ENCODE assay signal across 12 cellular contexts in the genomic region with DNA sequence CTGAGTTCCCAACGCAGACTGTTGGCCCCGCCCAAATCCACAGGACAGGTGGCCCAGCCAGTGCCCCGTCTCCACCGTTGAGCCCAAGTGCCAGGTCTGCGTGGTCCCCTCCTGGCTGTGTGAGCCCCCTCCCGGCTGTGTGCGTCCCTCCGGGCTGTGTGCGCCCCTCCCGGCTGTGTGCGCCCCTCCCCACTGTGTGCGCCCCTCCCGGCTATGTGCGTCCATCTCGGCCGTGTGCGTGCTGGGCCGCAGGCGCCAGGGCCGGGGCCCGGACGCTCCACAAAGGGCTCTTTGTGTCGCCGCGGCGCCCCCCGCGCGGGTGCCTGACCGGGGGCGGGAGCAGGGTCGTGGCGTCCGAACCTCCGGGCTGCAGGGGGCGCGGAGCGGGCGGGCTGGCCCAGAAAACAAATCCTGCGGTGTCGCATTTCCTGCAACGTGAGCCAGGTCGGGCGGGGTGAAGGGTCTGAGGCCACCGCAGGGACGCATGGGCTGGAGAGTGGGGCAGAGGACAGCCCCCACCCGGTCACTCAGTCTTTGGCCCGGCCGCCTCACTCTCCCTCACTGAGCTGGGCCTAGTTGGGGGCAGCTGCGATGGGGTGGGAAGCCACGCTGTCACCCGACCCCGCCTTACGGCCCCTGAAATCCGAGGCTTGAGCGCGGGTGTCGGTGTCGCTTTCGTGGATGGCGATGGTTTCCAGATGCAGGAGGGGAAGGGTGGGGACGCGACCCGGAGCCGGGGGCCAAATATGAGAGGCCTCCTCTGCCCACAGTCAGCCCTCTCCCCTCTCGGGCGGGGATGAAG. TPM values are rescaled to one million over a fixed set of nuclear protein-coding genes. Genes with fewer than 3 reads are reported as not detected.
DNase-seq lines count a peak whose midpoint lies in the region; ATAC-seq and TF ChIP-seq lines count a peak whose summit lies in the region.
"Had no signal": no experiment of that assay in that cellular context is flagged by ENCODE, and none has a peak within 500 bp of the region (broad histone marks: within the 10 kb centered on the region; RNA-seq: fewer than 3 reads in every experiment).

No MANE protein-coding gene starts in this region.

- H3K4me2 ChIP-seq in smooth muscle cell, result peak overlapping the region; percentile 77

- 7% methylated on average over 10 of the region's 67 CpGs; no CpG with 5 or more reads in 1 of the 2 donors for WGBS in esophagus squamous epithelium, 2 donors
- WGBS in smooth muscle cell (ENCODE audit: low lambda C conversion rate), result 6% methylated on average over 16 of the region's 67 CpGs

- H3K27ac Mint-ChIP-seq in activated CD4-positive, alpha-beta T cell treated with anti-CD3 and anti-CD28 coated beads, Interleukin-2, amount 10 ng/mL, durations not matched to agents 24 days and 14 days, result no peak overlapping the region

- no peak for TF ChIP-seq CTCF in esophagus squamous epithelium (IDR thresholded peaks at IDR 0.05)
- TF ChIP-seq CTCF in smooth muscle cell (IDR thresholded peaks at IDR 0.05; ENCODE audit: borderline replicate concordance, insufficient read depth, poor library complexity, severe bottlenecking), result no peak

- H3K4me1 ChIP-seq in esophagus squamous epithelium (peaks cover 17 to 30% (median 21%) of the 10 kb centered on the region in 3 donors), smooth muscle cell (ENCODE audit: low read depth) (peaks cover 4% of the 10 kb centered on the region)

- peak overlapping the region in 3 of 4 donors; percentile 13 to 57 (median 35) for H3K4me3 ChIP-seq in esophagus squamous epithelium
- peak overlapping the region; percentile 34 for H3K4me3 ChIP-seq in smooth muscle cell
- H3K4me3 ChIP-seq: ascending aorta, GM23248 had no signal

- H3K27ac ChIP-seq in esophagus squamous epithelium (no peak overlapping the region), smooth muscle cell (ENCODE audit: low read depth) (no peak overlapping the region)
- H3K27ac ChIP-seq: ascending aorta, gastroesophageal sphincter, GM23248 had no signal

- ATAC-seq in GM18511 (IDR thresholded peaks at IDR 0.05; ENCODE audit: unreplicated experiment), result no peak
- ATAC-seq: gastroesophageal sphincter had no signal

- no peak overlapping the region for H3K9ac ChIP-seq in smooth muscle cell (ENCODE audit: low read depth)
- H3K9ac ChIP-seq: GM23248 had no signal

- no peaks in the 10 kb centered on the region for H3K36me3 Mint-ChIP-seq in activated CD4-positive, alpha-beta T cell treated with anti-CD3 and anti-CD28 coated beads, Interleukin-2, amount 10 ng/mL, durations not matched to agents 24 days and 14 days (ENCODE audit: low read depth)

- no peak for DNase-seq in activated CD4-positive, alpha-beta T cell treated with anti-CD3 and anti-CD28 coated beads, Interleukin-2, amount 10 ng/mL, durations not matched to agents 24 days and 14 days
- DNase-seq in activated CD4-positive, alpha-beta T cell treated with anti-CD3 and anti-CD28 coated beads, Interleukin-2, amount 50 U/mL, for 48 hours, result no peak
- DNase-seq in NCI-H510A (lab: John Stamatoyannopoulos, UW), result peak; percentile 72
- DNase-seq in esophagus squamous epithelium (lab: John Stamatoyannopoulos, UW), result no peak
- no peak for DNase-seq in smooth muscle cell (lab: John Stamatoyannopoulos, UW; ENCODE audit: unreplicated experiment)
- DNase-seq in SIG-M5 treated with dmso at 0.1 percent for 504 hours (lab: John Stamatoyannopoulos, UW; ENCODE audit: unreplicated experiment), result no peak
- DNase-seq in cerebellum (ENCODE audit: low spot score), result no peak
- DNase-seq: GM23248 had no signal

- H3K36me3 ChIP-seq in esophagus squamous epithelium (peaks cover 0 to 6% (median 0%) of the 10 kb centered on the region in 3 donors), smooth muscle cell (ENCODE audit: low read depth) (no peaks in the 10 kb centered on the region)
- H3K36me3 ChIP-seq: ascending aorta, gastroesophageal sphincter had no signal

- H3K27me3 ChIP-seq in esophagus squamous epithelium (peaks cover 9 to 90% (median 17%) of the 10 kb centered on the region in 4 donors), smooth muscle cell (ENCODE audit: low read depth) (peaks cover 49% of the 10 kb centered on the region)

- H2AFZ ChIP-seq in smooth muscle cell (ENCODE audit: low read depth), result no peak overlapping the region
- H2AFZ ChIP-seq: GM23248 had no signal

- H3F3A ChIP-seq in smooth muscle cell (ENCODE audit: low read depth), result no peaks in the 10 kb centered on the region

- peak overlapping the region; percentile 21 for H3K4me3 Mint-ChIP-seq in activated CD4-positive, alpha-beta T cell treated with anti-CD3 and anti-CD28 coated beads, Interleukin-2, amount 10 ng/mL, durations not matched to agents 24 days and 14 days

- peaks cover 42% of the 10 kb centered on the region for H3K27me3 Mint-ChIP-seq in activated CD4-positive, alpha-beta T cell treated with anti-CD3 and anti-CD28 coated beads, Interleukin-2, amount 10 ng/mL, durations not matched to agents 24 days and 14 days

- H3K9me3 ChIP-seq in esophagus squamous epithelium, result no peaks in the 10 kb centered on the region
- no peaks in the 10 kb centered on the region for H3K9me3 ChIP-seq in smooth muscle cell (replicated peaks; ENCODE audit: low read depth)
- H3K9me3 ChIP-seq: ascending aorta, gastroesophageal sphincter had no signal

- no peak for TF ChIP-seq POLR2A in esophagus squamous epithelium (IDR thresholded peaks at IDR 0.05)

- peaks cover 13% of the 10 kb centered on the region for H3K4me1 Mint-ChIP-seq in activated CD4-positive, alpha-beta T cell treated with anti-CD3 and anti-CD28 coated beads, Interleukin-2, amount 10 ng/mL, durations not matched to agents 24 days and 14 days

- intact Hi-C loops in activated CD4-positive, alpha-beta T cell treated with anti-CD3 and anti-CD28 coated beads, Interleukin-2, amount 10 ng/mL, durations not matched to agents 24 days and 14 days (cut with micrococcal nuclease), result no loop called here
- intact Hi-C loops in esophagus squamous epithelium (cut with DNase I), result no loop called here

- H3K79me2 ChIP-seq in smooth muscle cell (ENCODE audit: low read depth), result no peaks in the 10 kb centered on the region

- no peaks in the 10 kb centered on the region for H3K9me3 Mint-ChIP-seq in activated CD4-positive, alpha-beta T cell treated with anti-CD3 and anti-CD28 coated beads, Interleukin-2, amount 10 ng/mL, durations not matched to agents 24 days and 14 days

- H4K20me1 ChIP-seq in smooth muscle cell (ENCODE audit: low read depth), result no peaks in the 10 kb centered on the region

RNA-seq across cellular contexts. Expression of gene TNFRSF25, which starts 18.8 kb away (rescaled TPM):
- total RNA-seq in activated CD4-positive, alpha-beta T cell treated with anti-CD3 and anti-CD28 coated beads, Interleukin-2, amount 10 ng/mL, durations not matched to agents 24 days and 14 days, result 139 and 146 TPM in 2 replicates
- total RNA-seq in esophagus squamous epithelium (10 to 100 TPM; 22.1 to 47.3 (median 34.3) TPM), smooth muscle cell (9.6 and 19.8 TPM in 2 replicates), cerebellum (9.5 TPM)
- 10.1 and 17.7 TPM in 2 replicates for polyA plus RNA-seq in smooth muscle cell

RNA-seq across cellular contexts. Expression of gene ESPN, which starts 22.6 kb away (rescaled TPM):
- 0.49 and 1.3 TPM in 2 replicates for total RNA-seq in activated CD4-positive, alpha-beta T cell treated with anti-CD3 and anti-CD28 coated beads, Interleukin-2, amount 10 ng/mL, durations not matched to agents 24 days and 14 days
- 10 to 100 TPM; 14.5 to 22.2 (median 18.6) TPM for total RNA-seq in esophagus squamous epithelium
- not detected in 2 replicates for total RNA-seq in smooth muscle cell
- polyA plus RNA-seq in smooth muscle cell, result 1.1 and 2.6 TPM in 2 replicates
- 0.18 TPM for total RNA-seq in cerebellum
- total RNA-seq: GM23248 had no signal
- polyA plus RNA-seq: AG04450, GM23248 had no signal

RNA-seq across cellular contexts. Expression of gene HES2, which starts 27.5 kb away (rescaled TPM):
- total RNA-seq in activated CD4-positive, alpha-beta T cell treated with anti-CD3 and anti-CD28 coated beads, Interleukin-2, amount 10 ng/mL, durations not matched to agents 24 days and 14 days, result 0.19 and 0.26 TPM in 2 replicates
- total RNA-seq in esophagus squamous epithelium, result 10 to 100 TPM; 40.5 to 51.9 (median 50.2) TPM
- 4.6 and 5.6 TPM in 2 replicates for total RNA-seq in smooth muscle cell
- 1.7 and 11.1 TPM in 2 replicates for polyA plus RNA-seq in smooth muscle cell
- total RNA-seq in cerebellum, result 0.18 TPM
- total RNA-seq: ascending aorta, GM23248 had no signal
- polyA plus RNA-seq: AG04450, GM23248 had no signal

RNA-seq across cellular contexts. Expression of gene PLEKHG5, which starts 44.2 kb away (rescaled TPM):
- total RNA-seq in activated CD4-positive, alpha-beta T cell treated with anti-CD3 and anti-CD28 coated beads, Interleukin-2, amount 10 ng/mL, durations not matched to agents 24 days and 14 days, result 1.3 and 1.9 TPM in 2 replicates
- 10 to 100 TPM; 24.3 to 37.8 (median 32.6) TPM for total RNA-seq in esophagus squamous epithelium
- 14.5 and 16.1 TPM in 2 replicates for total RNA-seq in smooth muscle cell
- 10.6 and 17.8 TPM in 2 replicates for polyA plus RNA-seq in smooth muscle cell
- 13.5 TPM for total RNA-seq in cerebellum

RNA-seq across cellular contexts. Expression of gene ACOT7, which starts 53.6 kb away (rescaled TPM):
- 133 and 136 TPM in 2 replicates for total RNA-seq in activated CD4-positive, alpha-beta T cell treated with anti-CD3 and anti-CD28 coated beads, Interleukin-2, amount 10 ng/mL, durations not matched to agents 24 days and 14 days
- total RNA-seq in esophagus squamous epithelium (10 to 100 TPM; 23.5 to 50.7 (median 39.0) TPM), smooth muscle cell (16.4 and 19.5 TPM in 2 replicates), cerebellum (23.2 TPM)
- 53.6 and 53.8 TPM in 2 replicates for polyA plus RNA-seq in smooth muscle cell
